ENCODE assay signal across 14 cellular contexts in genomic region chrX:73022093-73022445, GRCh38. TPM values are rescaled to one million over a fixed set of nuclear protein-coding genes. Genes with fewer than 3 reads are reported as not detected.
"Had no signal": no experiment of that assay in that cellular context is flagged by ENCODE, and none has a peak within 500 bp of the region (broad histone marks: within the 10 kb centered on the region; RNA-seq: fewer than 3 reads in every experiment).

No MANE protein-coding gene starts in this region.

RNA-seq across cellular contexts. Expression of gene PABPC1L2B, which starts 19.3 kb away (rescaled TPM):
- total RNA-seq: activated B cell treated with CpG ODN at 0.5 μM for 24 hours; activated CD4-positive, alpha-beta memory T cell treated with anti-CD3 and anti-CD28 coated beads for 36 hours; activated CD4-positive, alpha-beta memory T cell treated with anti-CD3 and anti-CD28 coated beads, Interleukin-2, amount 10 ng/mL, durations not matched to agents 7 days and 5 days; activated CD4-positive, alpha-beta T cell treated with anti-CD3 and anti-CD28 coated beads for 36 hours; activated CD4-positive, alpha-beta T cell treated with anti-CD3 and anti-CD28 coated beads, Interleukin-2, amount 10 ng/mL, durations not matched to agents 24 days and 14 days; activated CD4-positive, alpha-beta T cell treated with anti-CD3 and anti-CD28 coated beads, Interleukin-2, amount 10 ng/mL, durations not matched to agents 7 days and 5 days; activated CD8-positive, alpha-beta memory T cell treated with anti-CD3 and anti-CD28 coated beads for 36 hours; activated CD8-positive, alpha-beta memory T cell treated with anti-CD3 and anti-CD28 coated beads, Interleukin-2, amount 10 ng/mL, durations not matched to agents 7 days and 5 days; activated CD8-positive, alpha-beta T cell treated with anti-CD3 and anti-CD28 coated beads for 36 hours; activated CD8-positive, alpha-beta T cell treated with anti-CD3 and anti-CD28 coated beads, Interleukin-2, amount 10 ng/mL, durations not matched to agents 7 days and 5 days; T-cell; T-helper 1 cell treated with Interleukin-12 subunit alpha and Interleukin-12 subunit beta and Interleukin-4 antibody, amounts not matched to agents 30 ng/mL and 1 ng/mL, for 36 hours; T-helper 17 cell; T-helper 2 cell treated with Interferon-gamma antibody and Interleukin-4, amounts not matched to agents 100 ng/mL and 5 ng/mL, for 36 hours had no signal

RNA-seq across cellular contexts. Expression of gene PABPC1L2A, which starts 57.2 kb away (rescaled TPM):
- total RNA-seq: activated B cell treated with CpG ODN at 0.5 μM for 24 hours; activated CD4-positive, alpha-beta memory T cell treated with anti-CD3 and anti-CD28 coated beads for 36 hours; activated CD4-positive, alpha-beta memory T cell treated with anti-CD3 and anti-CD28 coated beads, Interleukin-2, amount 10 ng/mL, durations not matched to agents 7 days and 5 days; activated CD4-positive, alpha-beta T cell treated with anti-CD3 and anti-CD28 coated beads for 36 hours; activated CD4-positive, alpha-beta T cell treated with anti-CD3 and anti-CD28 coated beads, Interleukin-2, amount 10 ng/mL, durations not matched to agents 24 days and 14 days; activated CD4-positive, alpha-beta T cell treated with anti-CD3 and anti-CD28 coated beads, Interleukin-2, amount 10 ng/mL, durations not matched to agents 7 days and 5 days; activated CD8-positive, alpha-beta memory T cell treated with anti-CD3 and anti-CD28 coated beads for 36 hours; activated CD8-positive, alpha-beta memory T cell treated with anti-CD3 and anti-CD28 coated beads, Interleukin-2, amount 10 ng/mL, durations not matched to agents 7 days and 5 days; activated CD8-positive, alpha-beta T cell treated with anti-CD3 and anti-CD28 coated beads for 36 hours; activated CD8-positive, alpha-beta T cell treated with anti-CD3 and anti-CD28 coated beads, Interleukin-2, amount 10 ng/mL, durations not matched to agents 7 days and 5 days; T-cell; T-helper 1 cell treated with Interleukin-12 subunit alpha and Interleukin-12 subunit beta and Interleukin-4 antibody, amounts not matched to agents 30 ng/mL and 1 ng/mL, for 36 hours; T-helper 17 cell; T-helper 2 cell treated with Interferon-gamma antibody and Interleukin-4, amounts not matched to agents 100 ng/mL and 5 ng/mL, for 36 hours had no signal
